Comparison of ENCODE assay signal across 11 cellular contexts in the genomic region with DNA sequence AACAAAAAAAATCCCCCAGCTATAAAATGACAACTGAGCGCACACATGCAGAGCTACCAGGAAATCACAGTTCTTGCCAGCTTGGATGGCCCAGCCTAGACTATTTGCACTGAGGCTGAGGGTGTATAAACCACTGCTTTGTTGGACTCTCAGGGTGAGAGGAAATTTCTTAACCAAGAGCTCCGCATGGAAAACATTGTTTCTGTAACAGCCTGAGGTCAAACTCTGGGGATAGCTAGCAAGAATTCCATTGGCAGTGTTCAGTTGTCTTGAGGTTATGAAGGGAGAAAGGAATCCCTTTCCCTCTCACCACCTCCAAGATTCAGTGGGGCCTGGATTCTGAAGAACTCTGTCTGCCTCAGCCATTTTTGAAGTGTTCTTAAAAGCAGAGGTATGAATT.
DNase-seq lines count a peak whose midpoint lies in the region; ATAC-seq and TF ChIP-seq lines count a peak whose summit lies in the region.
"Had no signal": no experiment of that assay in that cellular context is flagged by ENCODE, and none has a peak within 500 bp of the region (broad histone marks: within the 10 kb centered on the region; RNA-seq: fewer than 3 reads in every experiment).

No MANE protein-coding gene starts in this region.

- TF ChIP-seq POLR2A in gastroesophageal sphincter (IDR thresholded peaks at IDR 0.05), result no peak
- TF ChIP-seq POLR2A in vagina (IDR thresholded peaks at IDR 0.05), result no peak

- peaks cover 2% of the 10 kb centered on the region for H3K4me1 Mint-ChIP-seq in neural progenitor cell
- H3K4me1 Mint-ChIP-seq: T-helper 17 cell had no signal

- WGBS in gastroesophageal sphincter (ENCODE audit: low coverage in 1 of 2), 2 donors, result 75% methylated on average over 1 of the region's 2 CpGs; no CpG with 5 or more reads in 1 of the 2 donors

- ATAC-seq in gastroesophageal sphincter, result peak; percentile 49
- ATAC-seq: T-helper 17 cell had no signal

- no peak overlapping the region for H3K4me2 ChIP-seq in neural progenitor cell

- no peak overlapping the region for H3K27ac Mint-ChIP-seq in neural progenitor cell
- H3K27ac Mint-ChIP-seq: T-helper 17 cell had no signal

- H3K27ac ChIP-seq in gastroesophageal sphincter (peak overlapping the region in 2 of 4 donors; percentile 5 to 23), neural progenitor cell (no peak overlapping the region), vagina (peak overlapping the region; percentile 57)

- TF ChIP-seq CTCF in gastroesophageal sphincter (IDR thresholded peaks at IDR 0.05), result no peak
- no peak for TF ChIP-seq CTCF in neural progenitor cell (IDR thresholded peaks at IDR 0.05)
- no peak for TF ChIP-seq CTCF in vagina (IDR thresholded peaks at IDR 0.05)

- H4K20me1 ChIP-seq in neural progenitor cell (ENCODE audit: low read depth), result no peaks in the 10 kb centered on the region

- H3K4me3 Mint-ChIP-seq in neural progenitor cell, result no peak overlapping the region
- H3K4me3 Mint-ChIP-seq: T-helper 17 cell had no signal

- no peaks in the 10 kb centered on the region for H3K9me3 Mint-ChIP-seq in neural progenitor cell

- intact Hi-C loops in vagina (cut with DNase I), result no loop called here

- H3K4me3 ChIP-seq in adipocyte (ENCODE audit: low read length), result no peak overlapping the region
- no peak overlapping the region for H3K4me3 ChIP-seq in gastroesophageal sphincter
- H3K4me3 ChIP-seq in neural progenitor cell, result no peak overlapping the region
- H3K4me3 ChIP-seq in vagina, result no peak overlapping the region

- peaks cover 4% of the 10 kb centered on the region for H3K27me3 Mint-ChIP-seq in neural progenitor cell (ENCODE audit: insufficient read depth, low read depth)

- DNase-seq in adipocyte (ENCODE audit: low read depth), result no peak
- no peak for DNase-seq in neural progenitor cell (ENCODE audit: low spot score)
- DNase-seq in vagina (ENCODE audit: extremely low spot score in 2 of 2), result no peak
- no peak for DNase-seq in DMS114 treated with DMSO at 0.1 percent for 48 hours (lab: John Stamatoyannopoulos, UW; ENCODE audit: unreplicated experiment)
- no peak for DNase-seq in inferior parietal cortex (ENCODE audit: extremely low spot score)
- no peak for DNase-seq in NCI-H2029 (lab: John Stamatoyannopoulos, UW)
- DNase-seq: BE2C, NCI-H345, SHP77, T-helper 17 cell had no signal

- H3K9me3 ChIP-seq in adipocyte (ENCODE audit: control insufficient read depth, low read length) (no peaks in the 10 kb centered on the region), gastroesophageal sphincter (no peaks in the 10 kb centered on the region), neural progenitor cell (ENCODE audit: low read depth) (no peaks in the 10 kb centered on the region), vagina (no peaks in the 10 kb centered on the region)
- H3K9me3 ChIP-seq: BE2C had no signal

- peak overlapping the region; percentile 69 for H3K9ac ChIP-seq in adipocyte (ENCODE audit: low read length)
- H3K9ac ChIP-seq in neural progenitor cell, result no peak overlapping the region

- no peaks in the 10 kb centered on the region for H3K27me3 ChIP-seq in adipocyte (replicated peaks; ENCODE audit: control insufficient read depth, insufficient read depth, low read length)
- no peaks in the 10 kb centered on the region for H3K27me3 ChIP-seq in gastroesophageal sphincter
- no peaks in the 10 kb centered on the region for H3K27me3 ChIP-seq in neural progenitor cell
- H3K27me3 ChIP-seq in vagina, result no peaks in the 10 kb centered on the region
- H3K27me3 ChIP-seq: BE2C had no signal

- no peaks in the 10 kb centered on the region for H3K36me3 Mint-ChIP-seq in neural progenitor cell

- H3K4me1 ChIP-seq in adipocyte (ENCODE audit: control insufficient read depth, insufficient read depth, low read length) (peaks cover 55% of the 10 kb centered on the region), gastroesophageal sphincter (peaks cover 0 to 8% (median 5%) of the 10 kb centered on the region in 3 donors), neural progenitor cell (peaks cover 11% of the 10 kb centered on the region), vagina (peaks cover 38% of the 10 kb centered on the region)
- H3K4me1 ChIP-seq: BE2C had no signal

- no peak for TF ChIP-seq EP300 in gastroesophageal sphincter (IDR thresholded peaks at IDR 0.05)

- H3K36me3 ChIP-seq in adipocyte (ENCODE audit: control insufficient read depth, insufficient read depth, low read length, severe bottlenecking) (no peaks in the 10 kb centered on the region), gastroesophageal sphincter (no peaks in the 10 kb centered on the region), neural progenitor cell (no peaks in the 10 kb centered on the region), vagina (no peaks in the 10 kb centered on the region)
- H3K36me3 ChIP-seq: BE2C had no signal

- H3K79me2 ChIP-seq in neural progenitor cell (ENCODE audit: low read depth), result no peaks in the 10 kb centered on the region

- H3F3A ChIP-seq in neural progenitor cell (ENCODE audit: low read depth), result no peaks in the 10 kb centered on the region

- peak overlapping the region; percentile 73 for H2AFZ ChIP-seq in neural progenitor cell (replicated peaks)
